In genomic region chr16:30535106-30535776, GRCh38 we compare ENCODE assay signal across 8 cellular contexts. TPM values are rescaled to one million over a fixed set of nuclear protein-coding genes. Genes with fewer than 3 reads are reported as not detected.
DNase-seq lines count a peak whose midpoint lies in the region; ATAC-seq, FAIRE-seq and TF ChIP-seq lines count a peak whose summit lies in the region.

No MANE protein-coding gene starts in this region.

- no peaks in the 10 kb centered on the region for H3K9me3 ChIP-seq in keratinocyte (ENCODE audit: control insufficient read depth, low read depth, low read length)

- TF ChIP-seq CTCF in astrocyte of the cerebellum (IDR thresholded peaks at IDR 0.05; ENCODE audit: low read depth, low read length, missing control alignments) (no peak), keratinocyte (optimal IDR thresholded peaks at IDR 0.05 in 1 of 3, IDR thresholded peaks at IDR 0.05 in 1 of 3, conservative IDR thresholded peaks at IDR 0.05 in 1 of 3; ENCODE audit: extremely low read depth in 1 of 3, insufficient read depth in 2 of 3, low read length in 3 of 3) (no peak)

- H3K4me3 ChIP-seq in astrocyte of the cerebellum (ENCODE audit: low read depth, low read length): peak overlapping the region; percentile 53
- H3K4me3 ChIP-seq in keratinocyte (ENCODE audit: control insufficient read depth in 2 of 3, extremely low read depth in 1 of 3, insufficient read depth in 2 of 3, low read depth in 1 of 3, low read length in 3 of 3): peak overlapping the region; percentile 52 to 95 (median 88)

- ATAC-seq in HG03460 (IDR thresholded peaks at IDR 0.05; ENCODE audit: unreplicated experiment) (peak; percentile 4), GM18505 (IDR thresholded peaks at IDR 0.05; ENCODE audit: unreplicated experiment) (no peak)

- DNase-seq in NCI-H2171 (lab: John Stamatoyannopoulos, UW): peak; percentile 48
- no peak for DNase-seq in NCI-H2171 treated with DMSO at 0.1 percent for 48 hours (lab: John Stamatoyannopoulos, UW)
- no peak for DNase-seq in astrocyte of the cerebellum (ENCODE audit: low read depth)
- DNase-seq in keratinocyte (ENCODE audit: low read depth, low spot score): no peak
- DNase-seq in substantia nigra (lab: John Stamatoyannopoulos, UW): peak in 3 of 49 donors; percentile 39 to 63 (median 48)
- no peak for DNase-seq in stimulated activated CD4-positive, alpha-beta T cell treated with anti-CD3 and anti-CD28 coated beads, Interleukin-1b, Interleukin-23, amount 100 ng/mL, for 48 hours

- no peaks in the 10 kb centered on the region for H3K9me1 ChIP-seq in keratinocyte (ENCODE audit: control insufficient read depth, extremely low read depth, insufficient read depth, low read length)

- TF ChIP-seq POLR2A in GM18505 (IDR thresholded peaks at IDR 0.05; ENCODE audit: borderline replicate concordance, extremely low read depth, insufficient read depth, insufficient read length): no peak

- H4K20me1 ChIP-seq in keratinocyte (ENCODE audit: control insufficient read depth, extremely low read depth, insufficient read depth, low read length): no peaks in the 10 kb centered on the region

- peak overlapping the region; percentile 95 for H3K27ac ChIP-seq in keratinocyte (ENCODE audit: control insufficient read depth, insufficient read depth, low read length)
- peak overlapping the region; percentile 90 for H3K27ac ChIP-seq in substantia nigra (ENCODE audit: low read depth, low read length, poor library complexity, severe bottlenecking)

- peak overlapping the region; percentile 97 for H3K4me2 ChIP-seq in keratinocyte (ENCODE audit: control insufficient read depth, extremely low read depth, insufficient read depth, low read depth, low read length)

- peak overlapping the region; percentile 94 for H2AFZ ChIP-seq in keratinocyte (ENCODE audit: control insufficient read depth, low read length)

- peaks cover 11% of the 10 kb centered on the region for H3K79me2 ChIP-seq in keratinocyte (ENCODE audit: control insufficient read depth, insufficient read depth, low read length)

- H3K36me3 ChIP-seq in keratinocyte (ENCODE audit: control insufficient read depth in 2 of 2, extremely low read depth in 1 of 2, insufficient read depth in 2 of 2, low read length in 2 of 2): no peaks in the 10 kb centered on the region

- in situ Hi-C loops in astrocyte of the cerebellum (cut with HindIII; ENCODE audit: low sequenced_read_pairs): no loop called here

- no peaks in the 10 kb centered on the region for H3K27me3 ChIP-seq in keratinocyte (ENCODE audit: control insufficient read depth, extremely low read depth, insufficient read depth, low read length)

- dilution Hi-C loops in keratinocyte (cut with MboI; ENCODE audit: extremely low pct_ligation_motif_present, low sequenced_read_pairs): no loop called here

- peak overlapping the region; percentile 96 for H3K9ac ChIP-seq in keratinocyte (ENCODE audit: control insufficient read depth, extremely low read depth, insufficient read depth, low read length)

- no peak for FAIRE-seq in keratinocyte (lab: Jason Lieb, UNC)

- H3K4me1 ChIP-seq in keratinocyte (ENCODE audit: control insufficient read depth, extremely low read depth, insufficient read depth, low read length): peaks cover 11% of the 10 kb centered on the region

RNA-seq across cellular contexts. Expression of gene ZNF747, which starts 0.6 kb away (rescaled TPM):
- polyA plus RNA-seq in keratinocyte: 2.2 to 4.3 TPM (median 2.7 TPM) in 3 replicates
- 0.42 TPM for polyA plus RNA-seq in keratinocyte (2011; ENCODE audit: low read depth)
- 3.3 and 3.4 TPM in 2 replicates for polyA plus RNA-seq in keratinocyte (2011; cell fraction: cytosol; rRNA removed)
- polyA plus RNA-seq in keratinocyte (2011; cell fraction: nucleus; rRNA removed): 3.2 and 4.3 TPM in 2 replicates
- polyA plus RNA-seq in keratinocyte (2012; ENCODE audit: low replicate concordance): 1.4 and 2.8 TPM in 2 replicates
- 1.4 to 2.5 TPM (median 1.8 TPM) in 3 replicates for polyA minus RNA-seq in keratinocyte
- 2.9 TPM for polyA minus RNA-seq in keratinocyte (2011; cell fraction: cytosol; rRNA and poly(A)+ RNA removed)
- polyA minus RNA-seq in keratinocyte (2011; cell fraction: nucleus; rRNA and poly(A)+ RNA removed): 1.6 and 2.0 TPM in 2 replicates

RNA-seq across cellular contexts. Expression of gene ZNF768, which starts 8.9 kb away (rescaled TPM):
- polyA plus RNA-seq in keratinocyte: 10.9 to 16.6 TPM (median 13.7 TPM) in 3 replicates
- polyA plus RNA-seq in keratinocyte (2011; ENCODE audit: low read depth): 4.4 TPM
- 12.5 and 22.1 TPM in 2 replicates for polyA plus RNA-seq in keratinocyte (2011; cell fraction: cytosol; rRNA removed)
- 21.7 and 32.7 TPM in 2 replicates for polyA plus RNA-seq in keratinocyte (2011; cell fraction: nucleus; rRNA removed)
- 17.2 and 19.4 TPM in 2 replicates for polyA plus RNA-seq in keratinocyte (2012; ENCODE audit: low replicate concordance)
- 6.5 to 10.8 TPM (median 9.9 TPM) in 3 replicates for polyA minus RNA-seq in keratinocyte
- 26.9 TPM for polyA minus RNA-seq in keratinocyte (2011; cell fraction: cytosol; rRNA and poly(A)+ RNA removed)
- polyA minus RNA-seq in keratinocyte (2011; cell fraction: nucleus; rRNA and poly(A)+ RNA removed): 10.2 and 10.3 TPM in 2 replicates

RNA-seq across cellular contexts. Expression of gene ZNF764, which starts 22.9 kb away (rescaled TPM):
- polyA plus RNA-seq in keratinocyte: 1.6 to 2.3 TPM (median 1.6 TPM) in 3 replicates
- polyA plus RNA-seq in keratinocyte (2011; ENCODE audit: low read depth): 0.31 TPM
- polyA plus RNA-seq in keratinocyte (2011; cell fraction: cytosol; rRNA removed): 1.3 and 1.5 TPM in 2 replicates
- 2.9 and 4.0 TPM in 2 replicates for polyA plus RNA-seq in keratinocyte (2011; cell fraction: nucleus; rRNA removed)
- polyA plus RNA-seq in keratinocyte (2012; ENCODE audit: low replicate concordance): 1.7 and 2.8 TPM in 2 replicates
- polyA minus RNA-seq in keratinocyte: 0.86 to 1.3 TPM (median 1.2 TPM) in 3 replicates
- polyA minus RNA-seq in keratinocyte (2011; cell fraction: cytosol; rRNA and poly(A)+ RNA removed): 3.3 TPM
- 3.0 and 3.3 TPM in 2 replicates for polyA minus RNA-seq in keratinocyte (2011; cell fraction: nucleus; rRNA and poly(A)+ RNA removed)

RNA-seq across cellular contexts. Expression of gene ZNF688, which starts 36.3 kb away (rescaled TPM):
- polyA plus RNA-seq in keratinocyte: 3.8 to 4.9 TPM (median 4.3 TPM) in 3 replicates
- polyA plus RNA-seq in keratinocyte (2011; ENCODE audit: low read depth): 4.8 TPM
- polyA plus RNA-seq in keratinocyte (2011; cell fraction: cytosol; rRNA removed): 1.9 and 5.0 TPM in 2 replicates
- polyA plus RNA-seq in keratinocyte (2011; cell fraction: nucleus; rRNA removed): 8.3 and 8.5 TPM in 2 replicates
- polyA plus RNA-seq in keratinocyte (2012; ENCODE audit: low replicate concordance): 6.4 TPM in 2 replicates
- polyA minus RNA-seq in keratinocyte: 0.35 to 2.5 TPM (median 1.4 TPM) in 3 replicates
- 3.1 TPM for polyA minus RNA-seq in keratinocyte (2011; cell fraction: cytosol; rRNA and poly(A)+ RNA removed)
- 2.6 and 3.1 TPM in 2 replicates for polyA minus RNA-seq in keratinocyte (2011; cell fraction: nucleus; rRNA and poly(A)+ RNA removed)

RNA-seq across cellular contexts. Expression of gene ZNF785, which starts 50.3 kb away (rescaled TPM):
- polyA plus RNA-seq in keratinocyte: 3.4 to 4.6 TPM (median 4.1 TPM) in 3 replicates
- 2.4 TPM for polyA plus RNA-seq in keratinocyte (2011; ENCODE audit: low read depth)
- 1.6 and 2.4 TPM in 2 replicates for polyA plus RNA-seq in keratinocyte (2011; cell fraction: cytosol; rRNA removed)
- polyA plus RNA-seq in keratinocyte (2011; cell fraction: nucleus; rRNA removed): 12.7 and 13.0 TPM in 2 replicates
- polyA plus RNA-seq in keratinocyte (2012; ENCODE audit: low replicate concordance): 4.0 and 5.0 TPM in 2 replicates
- 2.4 to 5.2 TPM (median 3.0 TPM) in 3 replicates for polyA minus RNA-seq in keratinocyte
- polyA minus RNA-seq in keratinocyte (2011; cell fraction: cytosol; rRNA and poly(A)+ RNA removed): 4.8 TPM
- polyA minus RNA-seq in keratinocyte (2011; cell fraction: nucleus; rRNA and poly(A)+ RNA removed): 3.8 and 5.4 TPM in 2 replicates
